Comparison of ENCODE assay signal across 8 cellular contexts in genomic region chr4:39181520-39181904, GRCh38. TPM values are rescaled to one million over a fixed set of nuclear protein-coding genes. Genes with fewer than 3 reads are reported as not detected.
DNase-seq lines count a peak whose midpoint lies in the region; ATAC-seq and TF ChIP-seq lines count a peak whose summit lies in the region.

No MANE protein-coding gene starts in this region.

- H3K36me3 ChIP-seq in ES-I3 (ENCODE audit: insufficient read depth, low read length) (no peaks in the 10 kb centered on the region), OCI-LY3 (replicated peaks; ENCODE audit: low read depth, low read length) (no peaks in the 10 kb centered on the region)

- H3K9ac ChIP-seq in ES-I3 (ENCODE audit: low read depth, low read length) = peak overlapping the region; percentile 54
- peak overlapping the region; percentile 71 for H3K9ac ChIP-seq in OCI-LY3 (ENCODE audit: low read length)

- H3K27me3 Mint-ChIP-seq in activated T-helper 17 cell treated with anti-CD3 and anti-CD28 coated beads, Interleukin-2, amount 50 U/mL, for 72 hours = no peaks in the 10 kb centered on the region

- H3K27ac ChIP-seq in OCI-LY3 (ENCODE audit: low read length) = peak overlapping the region; percentile 27

- no peak overlapping the region for H3K4me3 Mint-ChIP-seq in activated T-helper 17 cell treated with anti-CD3 and anti-CD28 coated beads, Interleukin-2, amount 50 U/mL, for 72 hours

- H4K20me1 ChIP-seq in OCI-LY3 (ENCODE audit: insufficient read depth, low read length) = no peaks in the 10 kb centered on the region

- DNase-seq in fibroblast of pulmonary artery (ENCODE audit: low read depth) (no peak), renal cortical epithelial cell (ENCODE audit: low read depth) (peak; percentile 23)
- DNase-seq in activated naive CD4-positive, alpha-beta T cell treated with Interleukin-2 at 50 U/mL for 16 hours = no peak
- no peak for DNase-seq in stimulated activated CD4-positive, alpha-beta T cell treated with anti-CD3 and anti-CD28 coated beads, Interleukin-1b, Interleukin-23, amount 100 ng/mL, for 48 hours

- H2AFZ ChIP-seq in OCI-LY3 (ENCODE audit: low read depth, low read length) = peak overlapping the region; percentile 86

- H3K9me3 Mint-ChIP-seq in activated T-helper 17 cell treated with anti-CD3 and anti-CD28 coated beads, Interleukin-2, amount 50 U/mL, for 72 hours = no peaks in the 10 kb centered on the region

- H3K36me3 Mint-ChIP-seq in activated T-helper 17 cell treated with anti-CD3 and anti-CD28 coated beads, Interleukin-2, amount 50 U/mL, for 72 hours (ENCODE audit: low read depth) = no peaks in the 10 kb centered on the region

- no peak for ATAC-seq in activated T-helper 17 cell treated with anti-CD3 and anti-CD28 coated beads, Interleukin-2, amount 50 U/mL, for 72 hours (replicated peaks)
- no peak for ATAC-seq in HG03025 (IDR thresholded peaks at IDR 0.05; ENCODE audit: low FRiP score, unreplicated experiment)

- no peak overlapping the region for H3K27ac Mint-ChIP-seq in activated T-helper 17 cell treated with anti-CD3 and anti-CD28 coated beads, Interleukin-2, amount 50 U/mL, for 72 hours

- peak overlapping the region; percentile 77 for H3K4me3 ChIP-seq in OCI-LY3 (ENCODE audit: low read length)
- peak overlapping the region; percentile 47 for H3K4me3 ChIP-seq in fibroblast of pulmonary artery (replicated peaks; ENCODE audit: low read depth, low read length)

- H3K4me2 ChIP-seq in OCI-LY3 (ENCODE audit: low read length) = peak overlapping the region; percentile 77

- H3K4me1 Mint-ChIP-seq in activated T-helper 17 cell treated with anti-CD3 and anti-CD28 coated beads, Interleukin-2, amount 50 U/mL, for 72 hours = no peaks in the 10 kb centered on the region

- TF ChIP-seq CTCF in OCI-LY3 (IDR thresholded peaks at IDR 0.05; ENCODE audit: low read depth, low read length) (no peak), fibroblast of pulmonary artery (IDR thresholded peaks at IDR 0.05; ENCODE audit: low read length, missing control alignments) (no peak)

- H3K79me2 ChIP-seq in OCI-LY3 (ENCODE audit: low read length) = no peaks in the 10 kb centered on the region

- no peaks in the 10 kb centered on the region for H3K4me1 ChIP-seq in ES-I3 (ENCODE audit: insufficient read depth, low read length)
- peaks cover 10% of the 10 kb centered on the region for H3K4me1 ChIP-seq in OCI-LY3 (ENCODE audit: low read length)

- H3K9me3 ChIP-seq in ES-I3 (ENCODE audit: control insufficient read depth, insufficient read depth, low read length) (no peaks in the 10 kb centered on the region), OCI-LY3 (ENCODE audit: insufficient read depth, low read length) (no peaks in the 10 kb centered on the region)

- no peaks in the 10 kb centered on the region for H3K27me3 ChIP-seq in OCI-LY3 (ENCODE audit: low read depth, low read length)

RNA-seq across cellular contexts. Expression of gene WDR19, which starts 0.8 kb away (rescaled TPM):
- 15.3 and 42.8 TPM in 2 replicates for total RNA-seq in renal cortical epithelial cell
- 10 to 100 TPM; 10.4 to 13.9 TPM for total RNA-seq in activated T-helper 17 cell treated with anti-CD3 and anti-CD28 coated beads, Interleukin-2, amount 50 U/mL, for 72 hours
